Comparison of ENCODE assay signal across 1 cellular context in the genomic region with DNA sequence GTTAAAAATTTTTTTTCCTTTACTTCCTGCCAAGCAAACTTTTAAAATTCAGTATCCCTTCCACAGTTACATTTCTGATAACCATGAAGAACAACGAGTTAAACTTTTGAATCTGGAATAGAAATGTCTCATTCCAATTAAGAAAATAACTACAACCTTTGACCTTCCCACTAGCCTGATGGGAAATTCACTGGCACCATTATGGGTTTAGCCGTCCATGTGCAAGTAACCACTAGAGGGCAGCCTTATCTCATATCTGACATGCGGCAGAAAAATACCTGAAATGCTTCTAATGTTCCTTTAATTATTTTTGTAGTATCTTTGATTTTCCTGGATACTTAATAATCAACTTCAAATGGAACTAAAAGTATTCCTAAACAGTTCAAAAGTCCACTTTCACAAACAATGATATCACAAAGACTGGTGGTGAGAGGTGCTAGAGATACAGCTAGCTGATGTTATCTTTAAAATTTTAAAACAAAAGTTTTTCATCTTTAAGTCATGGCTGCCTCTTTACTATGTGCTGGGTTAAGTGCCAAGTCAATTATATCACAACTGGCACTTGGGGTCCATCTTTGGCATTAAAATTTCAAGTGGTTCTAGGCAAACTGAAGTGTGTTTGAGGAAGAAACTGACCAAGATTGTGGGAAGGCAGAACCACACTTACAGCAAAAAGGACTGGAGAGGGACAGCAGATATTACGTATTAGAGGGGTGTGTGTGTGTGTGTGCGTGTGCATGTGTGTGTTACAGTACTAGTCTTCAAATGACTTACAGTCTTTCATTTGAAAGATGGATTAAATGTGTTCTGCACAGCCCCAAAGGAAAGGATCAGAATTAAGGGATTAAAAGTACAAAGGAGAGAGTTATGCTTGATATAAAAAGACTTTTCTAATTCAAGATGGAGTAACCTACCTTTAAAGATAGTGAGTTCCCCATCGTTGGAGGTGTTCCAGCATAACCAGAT.
TF ChIP-seq lines count a peak whose summit lies in the region.

No MANE protein-coding gene starts in this region.

TF ChIP-seq in GM23338, 12 proteins besides CTCF, POLR2A, EP300 and RAD21 (continued from another document):
- TF ChIP-seq, protein P1, sequence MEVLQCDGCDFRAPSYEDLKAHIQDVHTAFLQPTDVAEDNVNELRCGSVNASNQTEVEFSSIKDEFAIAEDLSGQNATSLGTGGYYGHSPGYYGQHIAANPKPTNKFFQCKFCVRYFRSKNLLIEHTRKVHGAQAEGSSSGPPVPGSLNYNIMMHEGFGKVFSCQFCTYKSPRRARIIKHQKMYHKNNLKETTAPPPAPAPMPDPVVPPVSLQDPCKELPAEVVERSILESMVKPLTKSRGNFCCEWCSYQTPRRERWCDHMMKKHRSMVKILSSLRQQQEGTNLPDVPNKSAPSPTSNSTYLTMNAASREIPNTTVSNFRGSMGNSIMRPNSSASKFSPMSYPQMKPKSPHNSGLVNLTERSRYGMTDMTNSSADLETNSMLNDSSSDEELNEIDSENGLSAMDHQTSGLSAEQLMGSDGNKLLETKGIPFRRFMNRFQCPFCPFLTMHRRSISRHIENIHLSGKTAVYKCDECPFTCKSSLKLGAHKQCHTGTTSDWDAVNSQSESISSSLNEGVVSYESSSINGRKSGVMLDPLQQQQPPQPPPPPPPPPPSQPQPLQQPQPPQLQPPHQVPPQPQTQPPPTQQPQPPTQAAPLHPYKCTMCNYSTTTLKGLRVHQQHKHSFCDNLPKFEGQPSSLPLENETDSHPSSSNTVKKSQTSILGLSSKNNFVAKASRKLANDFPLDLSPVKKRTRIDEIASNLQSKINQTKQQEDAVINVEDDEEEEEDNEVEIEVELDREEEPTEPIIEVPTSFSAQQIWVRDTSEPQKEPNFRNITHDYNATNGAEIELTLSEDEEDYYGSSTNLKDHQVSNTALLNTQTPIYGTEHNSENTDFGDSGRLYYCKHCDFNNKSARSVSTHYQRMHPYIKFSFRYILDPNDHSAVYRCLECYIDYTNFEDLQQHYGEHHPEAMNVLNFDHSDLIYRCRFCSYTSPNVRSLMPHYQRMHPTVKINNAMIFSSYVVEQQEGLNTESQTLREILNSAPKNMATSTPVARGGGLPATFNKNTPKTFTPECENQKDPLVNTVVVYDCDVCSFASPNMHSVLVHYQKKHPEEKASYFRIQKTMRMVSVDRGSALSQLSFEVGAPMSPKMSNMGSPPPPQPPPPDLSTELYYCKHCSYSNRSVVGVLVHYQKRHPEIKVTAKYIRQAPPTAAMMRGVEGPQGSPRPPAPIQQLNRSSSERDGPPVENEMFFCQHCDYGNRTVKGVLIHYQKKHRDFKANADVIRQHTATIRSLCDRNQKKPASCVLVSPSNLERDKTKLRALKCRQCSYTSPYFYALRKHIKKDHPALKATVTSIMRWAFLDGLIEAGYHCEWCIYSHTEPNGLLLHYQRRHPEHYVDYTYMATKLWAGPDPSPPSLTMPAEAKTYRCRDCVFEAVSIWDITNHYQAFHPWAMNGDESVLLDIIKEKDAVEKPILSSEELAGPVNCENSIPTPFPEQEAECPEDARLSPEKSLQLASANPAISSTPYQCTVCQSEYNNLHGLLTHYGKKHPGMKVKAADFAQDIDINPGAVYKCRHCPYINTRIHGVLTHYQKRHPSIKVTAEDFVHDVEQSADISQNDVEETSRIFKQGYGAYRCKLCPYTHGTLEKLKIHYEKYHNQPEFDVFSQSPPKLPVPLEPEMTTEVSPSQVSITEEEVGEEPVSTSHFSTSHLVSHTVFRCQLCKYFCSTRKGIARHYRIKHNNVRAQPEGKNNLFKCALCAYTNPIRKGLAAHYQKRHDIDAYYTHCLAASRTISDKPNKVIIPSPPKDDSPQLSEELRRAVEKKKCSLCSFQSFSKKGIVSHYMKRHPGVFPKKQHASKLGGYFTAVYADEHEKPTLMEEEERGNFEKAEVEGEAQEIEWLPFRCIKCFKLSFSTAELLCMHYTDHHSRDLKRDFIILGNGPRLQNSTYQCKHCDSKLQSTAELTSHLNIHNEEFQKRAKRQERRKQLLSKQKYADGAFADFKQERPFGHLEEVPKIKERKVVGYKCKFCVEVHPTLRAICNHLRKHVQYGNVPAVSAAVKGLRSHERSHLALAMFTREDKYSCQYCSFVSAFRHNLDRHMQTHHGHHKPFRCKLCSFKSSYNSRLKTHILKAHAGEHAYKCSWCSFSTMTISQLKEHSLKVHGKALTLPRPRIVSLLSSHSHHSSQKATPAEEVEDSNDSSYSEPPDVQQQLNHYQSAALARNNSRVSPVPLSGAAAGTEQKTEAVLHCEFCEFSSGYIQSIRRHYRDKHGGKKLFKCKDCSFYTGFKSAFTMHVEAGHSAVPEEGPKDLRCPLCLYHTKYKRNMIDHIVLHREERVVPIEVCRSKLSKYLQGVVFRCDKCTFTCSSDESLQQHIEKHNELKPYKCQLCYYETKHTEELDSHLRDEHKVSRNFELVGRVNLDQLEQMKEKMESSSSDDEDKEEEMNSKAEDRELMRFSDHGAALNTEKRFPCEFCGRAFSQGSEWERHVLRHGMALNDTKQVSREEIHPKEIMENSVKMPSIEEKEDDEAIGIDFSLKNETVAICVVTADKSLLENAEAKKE (CRISPR knock-in tag; IDR thresholded peaks at IDR 0.05) = no peak
